ENCODE assay signal across 13 cellular contexts in genomic region chr7:13801669-13802068, GRCh38.
"Had no signal": no experiment of that assay in that cellular context is flagged by ENCODE, and none has a peak within 500 bp of the region (broad histone marks: within the 10 kb centered on the region; RNA-seq: fewer than 3 reads in every experiment).

No MANE protein-coding gene starts in this region.

- H3K27ac Mint-ChIP-seq: activated naive CD8-positive, alpha-beta T cell treated with anti-CD3 and anti-CD28 coated beads, Interleukin-2, amount 10 ng/mL, durations not matched to agents 7 days and 5 days; activated T-helper 1 cell treated with anti-CD3 and anti-CD28 coated beads, Interleukin-12 subunit alpha, Interleukin-12 subunit beta, Interleukin-2, Interleukin-4 antibody, amounts not matched to agents 30 ng/mL and 10 ng/mL and 1 ng/mL, durations not matched to agents 14 hours and 24 hours and 36 hours; naive B cell; neural progenitor cell had no signal

- H3K4me3 Mint-ChIP-seq: activated naive CD8-positive, alpha-beta T cell treated with anti-CD3 and anti-CD28 coated beads, Interleukin-2, amount 10 ng/mL, durations not matched to agents 7 days and 5 days; activated T-helper 1 cell treated with anti-CD3 and anti-CD28 coated beads, Interleukin-12 subunit alpha, Interleukin-12 subunit beta, Interleukin-2, Interleukin-4 antibody, amounts not matched to agents 30 ng/mL and 10 ng/mL and 1 ng/mL, durations not matched to agents 14 hours and 24 hours and 36 hours; naive B cell; neural progenitor cell had no signal

- ATAC-seq: gastroesophageal sphincter had no signal

- H3K9me3 ChIP-seq: breast epithelium, gastroesophageal sphincter, left lung, ovary, sigmoid colon, spleen had no signal

- H3K4me1 Mint-ChIP-seq: activated naive CD8-positive, alpha-beta T cell treated with anti-CD3 and anti-CD28 coated beads, Interleukin-2, amount 10 ng/mL, durations not matched to agents 7 days and 5 days; naive B cell had no signal

- H3K4me3 ChIP-seq: breast epithelium, gastroesophageal sphincter, hepatocyte, left lung, neural progenitor cell, ovary, sigmoid colon, spleen had no signal

- H3K27me3 ChIP-seq: breast epithelium, gastroesophageal sphincter, hepatocyte, left lung, neural progenitor cell, ovary, sigmoid colon, spleen had no signal

- H3K36me3 Mint-ChIP-seq: activated naive CD8-positive, alpha-beta T cell treated with anti-CD3 and anti-CD28 coated beads, Interleukin-2, amount 10 ng/mL, durations not matched to agents 7 days and 5 days; naive B cell had no signal

- H3K36me3 ChIP-seq: breast epithelium, gastroesophageal sphincter, left lung, neural progenitor cell, ovary, sigmoid colon, spleen had no signal

- H3K4me1 ChIP-seq: breast epithelium, gastroesophageal sphincter, left lung, sigmoid colon, spleen had no signal

- H3K27ac ChIP-seq: breast epithelium, gastroesophageal sphincter, hepatocyte, left lung, neural progenitor cell, ovary, sigmoid colon, spleen had no signal

- H3K27me3 Mint-ChIP-seq: activated naive CD8-positive, alpha-beta T cell treated with anti-CD3 and anti-CD28 coated beads, Interleukin-2, amount 10 ng/mL, durations not matched to agents 7 days and 5 days; naive B cell had no signal

- DNase-seq: activated naive CD8-positive, alpha-beta T cell treated with anti-CD3 and anti-CD28 coated beads, Interleukin-2, amount 10 ng/mL, durations not matched to agents 7 days and 5 days; effector memory CD4-positive, alpha-beta T cell; islet precursor cell; left lung; naive B cell; ovary; sigmoid colon; spleen had no signal
